In the genomic region with DNA sequence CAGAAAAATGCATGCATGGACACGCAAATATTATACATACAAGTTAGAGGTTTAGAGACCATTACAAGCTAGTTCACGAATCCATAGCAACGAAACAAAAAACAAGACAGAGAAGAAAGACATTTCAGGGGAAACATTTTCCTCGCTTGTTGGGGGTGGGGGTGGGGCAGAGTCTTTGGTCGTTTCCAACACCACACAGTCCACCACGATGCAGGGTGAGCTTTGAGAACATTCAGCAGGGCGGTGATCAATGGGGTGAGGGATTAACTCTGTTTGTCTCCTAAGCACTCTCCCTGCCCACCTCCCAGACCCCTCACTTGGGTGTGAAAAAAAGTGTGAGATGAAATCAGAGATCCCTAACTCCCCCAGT, we compare ENCODE assay signal across 10 cellular contexts. TPM values are rescaled to one million over a fixed set of nuclear protein-coding genes. Genes with fewer than 3 reads are reported as not detected.
DNase-seq lines count a peak whose midpoint lies in the region; ATAC-seq and TF ChIP-seq lines count a peak whose summit lies in the region.
"Had no signal": no experiment of that assay in that cellular context is flagged by ENCODE, and none has a peak within 500 bp of the region (broad histone marks: within the 10 kb centered on the region; RNA-seq: fewer than 3 reads in every experiment).

No MANE protein-coding gene starts in this region.

- no peaks in the 10 kb centered on the region for H4K20me1 ChIP-seq in fibroblast of lung (ENCODE audit: control insufficient read depth, extremely low read depth, insufficient read depth, low read length)

- peak overlapping the region; percentile 4 to 69 (median 44) for H3K27ac Mint-ChIP-seq in nephron
- no peak overlapping the region for H3K27ac Mint-ChIP-seq in naive thymus-derived CD8-positive, alpha-beta T cell
- H3K27ac Mint-ChIP-seq: immature natural killer cell had no signal

- no peak overlapping the region for H3K9ac ChIP-seq in fibroblast of lung (ENCODE audit: insufficient read depth, low read length)

- DNase-seq in activated T-cell treated with anti-CD3 and anti-CD28 coated beads, Interleukin-2, amount 50 U/mL, for 4 hours = no peak
- DNase-seq in activated T-cell treated with anti-CD3 and anti-CD28 coated beads, Interleukin-2, amount 50 U/mL, for 1 hour = no peak
- DNase-seq in fibroblast of lung (ENCODE audit: low read depth in 2 of 2) (no peak), NCI-H510A (lab: John Stamatoyannopoulos, UW) (no peak)
- no peak for DNase-seq in naive thymus-derived CD8-positive, alpha-beta T cell
- DNase-seq: immature natural killer cell had no signal

- H3K4me1 ChIP-seq in fibroblast of lung (ENCODE audit: control insufficient read depth, extremely low read depth, insufficient read depth, low read length) = no peaks in the 10 kb centered on the region
- no peaks in the 10 kb centered on the region for H3K4me1 ChIP-seq in urinary bladder (ENCODE audit: insufficient read depth)

- peaks cover 2% of the 10 kb centered on the region for H3K4me1 Mint-ChIP-seq in activated T-cell treated with anti-CD3 and anti-CD28 coated beads, Interleukin-2, amount 50 U/mL, for 4 hours (ENCODE audit: low read depth)
- peaks cover 12% of the 10 kb centered on the region for H3K4me1 Mint-ChIP-seq in nephron
- H3K4me1 Mint-ChIP-seq in naive thymus-derived CD8-positive, alpha-beta T cell = peaks cover 0 to 13% (median 4%) of the 10 kb centered on the region in 4 donors

- peak overlapping the region; percentile 35 to 50 (median 38) for H3K4me3 ChIP-seq in fibroblast of lung (replicated peaks in 1 of 4; ENCODE audit: control extremely low read depth in 1 of 4, insufficient read depth in 1 of 4, low read depth in 3 of 4, low read length in 4 of 4)
- H3K4me3 ChIP-seq in urinary bladder (ENCODE audit: low read depth, low read length) = peak overlapping the region; percentile 51

- H3K4me3 Mint-ChIP-seq in activated T-cell treated with anti-CD3 and anti-CD28 coated beads, Interleukin-2, amount 50 U/mL, for 4 hours = peak overlapping the region; percentile 27
- H3K4me3 Mint-ChIP-seq in nephron = peak overlapping the region; percentile 76 to 84 (median 82)
- peak overlapping the region in 5 of 10 donors; percentile 2 to 21 (median 9) for H3K4me3 Mint-ChIP-seq in naive thymus-derived CD8-positive, alpha-beta T cell

- H2AFZ ChIP-seq in fibroblast of lung (ENCODE audit: low read length) = no peak overlapping the region

- H3K27ac ChIP-seq in fibroblast of lung (ENCODE audit: insufficient read depth, low read length) (no peak overlapping the region), urinary bladder (ENCODE audit: low read depth) (no peak overlapping the region)

- POLR2A ChIA-PET in naive thymus-derived CD8-positive, alpha-beta T cell (lab: Charles Lee) = no interaction called here

- H3K79me2 ChIP-seq in fibroblast of lung (ENCODE audit: control insufficient read depth, insufficient read depth, low read length) = no peaks in the 10 kb centered on the region

- H3K9me3 Mint-ChIP-seq in activated T-cell treated with anti-CD3 and anti-CD28 coated beads, Interleukin-2, amount 50 U/mL, for 4 hours = peaks cover 5% of the 10 kb centered on the region
- H3K9me3 Mint-ChIP-seq in nephron = peaks cover 4% of the 10 kb centered on the region
- peaks cover 0 to 15% (median 6%) of the 10 kb centered on the region in 9 donors for H3K9me3 Mint-ChIP-seq in naive thymus-derived CD8-positive, alpha-beta T cell

- H3K36me3 ChIP-seq in fibroblast of lung (ENCODE audit: control insufficient read depth, insufficient read depth, low read length) (no peaks in the 10 kb centered on the region), urinary bladder (ENCODE audit: insufficient read depth) (no peaks in the 10 kb centered on the region)

- H3K27me3 Mint-ChIP-seq in activated T-cell treated with anti-CD3 and anti-CD28 coated beads, Interleukin-2, amount 50 U/mL, for 4 hours (ENCODE audit: low read depth) = peaks cover 51% of the 10 kb centered on the region
- peaks cover 48% of the 10 kb centered on the region for H3K27me3 Mint-ChIP-seq in nephron (ENCODE audit: low read depth)
- H3K27me3 Mint-ChIP-seq in naive thymus-derived CD8-positive, alpha-beta T cell = peaks cover 32 to 86% (median 44%) of the 10 kb centered on the region in 5 donors

- H3K36me3 Mint-ChIP-seq in activated T-cell treated with anti-CD3 and anti-CD28 coated beads, Interleukin-2, amount 50 U/mL, for 4 hours (ENCODE audit: insufficient read depth) = no peaks in the 10 kb centered on the region
- H3K36me3 Mint-ChIP-seq in nephron (ENCODE audit: low read depth) = peaks cover 6% of the 10 kb centered on the region
- H3K36me3 Mint-ChIP-seq in naive thymus-derived CD8-positive, alpha-beta T cell = peaks cover 0 to 11% (median 4%) of the 10 kb centered on the region in 3 donors

- WGBS in urinary bladder = 8% methylated on average over 7 of the region's 7 CpGs

- H3K27me3 ChIP-seq in fibroblast of lung (ENCODE audit: control insufficient read depth, insufficient read depth, low read length) = peaks cover 18% of the 10 kb centered on the region

- ATAC-seq in activated T-cell treated with anti-CD3 and anti-CD28 coated beads, Interleukin-2, amount 50 U/mL, for 4 hours = no peak
- no peak for ATAC-seq in HG03280 (IDR thresholded peaks at IDR 0.05; ENCODE audit: unreplicated experiment)
- no peak for ATAC-seq in naive thymus-derived CD8-positive, alpha-beta T cell

- TF ChIP-seq CTCF in fibroblast of lung (conservative IDR thresholded peaks at IDR 0.05 in 1 of 2, IDR thresholded peaks at IDR 0.05 in 1 of 2; ENCODE audit: low read depth in 1 of 2, low read length in 2 of 2) (no peak), nephron (IDR thresholded peaks at IDR 0.05; ENCODE audit: unreplicated experiment in 3 of 3) (no peak)

- H3K4me2 ChIP-seq in fibroblast of lung (ENCODE audit: extremely low read depth, insufficient read depth, low read length) = peak overlapping the region; percentile 72

- H3K9me3 ChIP-seq in fibroblast of lung (ENCODE audit: control insufficient read depth, insufficient read depth, low read depth, low read length) = no peaks in the 10 kb centered on the region

RNA-seq across cellular contexts. Expression of a gene that starts 0.6 kb away (rescaled TPM):
- not detected for total RNA-seq in activated T-cell treated with anti-CD3 and anti-CD28 coated beads, Interleukin-2, amount 50 U/mL, for 4 hours
- total RNA-seq in fibroblast of lung = not detected in 2 replicates
- not detected in 2 replicates for polyA plus RNA-seq in fibroblast of lung
- not detected in 2 replicates for polyA plus RNA-seq in fibroblast of lung (2012)
- polyA minus RNA-seq in fibroblast of lung (ENCODE audit: low replicate concordance) = not detected in 2 replicates
- total RNA-seq in urinary bladder = 1.1 TPM
- polyA plus RNA-seq in urinary bladder = 0.51 TPM
- total RNA-seq in naive thymus-derived CD8-positive, alpha-beta T cell = not detected
- polyA plus RNA-seq in naive thymus-derived CD8-positive, alpha-beta T cell = not detected
- total RNA-seq: NCI-H460 had no signal
- polyA plus RNA-seq: immature natural killer cell had no signal

Comparison
In these comparisons a context has a peak if more than half of its experiments do, and no peak if none do; other contexts are left out.
1. H3K27ac Mint-ChIP-seq: peak in nephron (3 of 3); none in naive thymus-derived CD8-positive, alpha-beta T cell (0 of 10).